6 cellular contexts compared by ENCODE assay signal in the genomic region with DNA sequence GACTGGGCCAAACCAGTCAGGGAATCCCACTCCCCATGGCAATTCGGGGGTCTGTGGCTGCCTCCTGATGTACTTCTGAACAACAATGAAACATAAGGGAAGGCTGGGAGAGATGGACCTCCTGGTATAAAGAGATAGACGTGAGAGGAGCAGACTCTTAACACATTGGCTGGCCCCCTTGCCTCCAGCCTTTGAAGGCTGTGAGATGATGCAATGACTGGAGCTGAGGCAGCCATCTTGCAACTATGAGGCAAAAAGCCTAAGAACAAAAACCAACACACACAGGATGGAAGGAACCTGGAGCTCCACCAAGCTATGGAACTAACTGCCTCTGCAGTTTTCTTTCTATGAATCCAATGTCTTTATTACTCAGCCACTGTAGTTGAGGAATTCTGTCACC. TPM values are rescaled to one million over a fixed set of nuclear protein-coding genes. Genes with fewer than 3 reads are reported as not detected.
"Had no signal": no experiment of that assay in that cellular context is flagged by ENCODE, and none has a peak within 500 bp of the region (broad histone marks: within the 10 kb centered on the region; RNA-seq: fewer than 3 reads in every experiment).

No MANE protein-coding gene starts in this region.

RNA-seq across cellular contexts. Expression of a gene that starts 58.8 kb away (rescaled TPM):
- total RNA-seq: GM23248, GM23338, H1, H7, H9, HFFc6 had no signal
- polyA plus RNA-seq: GM23248, GM23338, H1 had no signal
